ENCODE assay signal across 8 cellular contexts in genomic region chr12:105741786-105742566, GRCh38.
DNase-seq lines count a peak whose midpoint lies in the region; ATAC-seq and TF ChIP-seq lines count a peak whose summit lies in the region.

No MANE protein-coding gene starts in this region.

- H3K27me3 ChIP-seq in parathyroid adenoma (ENCODE audit: control insufficient read depth, insufficient read depth, low read length), result no peaks in the 10 kb centered on the region

- no peak for TF ChIP-seq CTCF in fibroblast of mammary gland (conservative IDR thresholded peaks at IDR 0.05; ENCODE audit: control insufficient read depth, insufficient read depth, low read depth, low read length)
- TF ChIP-seq CTCF in parathyroid adenoma (IDR thresholded peaks at IDR 0.05), result no peak
- TF ChIP-seq CTCF in GM10266 (IDR thresholded peaks at IDR 0.05; ENCODE audit: control insufficient read depth, insufficient read depth, low read depth, missing control alignments), result no peak

- no peak overlapping the region for H3K4me3 ChIP-seq in fibroblast of mammary gland (ENCODE audit: control insufficient read depth, low read depth, low read length)
- no peak overlapping the region for H3K4me3 ChIP-seq in parathyroid adenoma (ENCODE audit: low read depth, low read length)

- H3K36me3 ChIP-seq in parathyroid adenoma (ENCODE audit: control insufficient read depth, insufficient read depth, low read length), result no peaks in the 10 kb centered on the region

- peaks cover 19% of the 10 kb centered on the region for H3K4me1 ChIP-seq in parathyroid adenoma

- no peaks in the 10 kb centered on the region for H3K79me2 ChIP-seq in parathyroid adenoma

- peak overlapping the region; percentile 6 for H3K4me2 ChIP-seq in parathyroid adenoma (ENCODE audit: low read length)

- in situ Hi-C loops in SK-MEL-5 (cut with HindIII; ENCODE audit: low pct_unique_long_range_greater_than_20kb, low sequenced_read_pairs), result no loop called here

- peak overlapping the region; percentile 47 for H2AFZ ChIP-seq in parathyroid adenoma

- DNase-seq in COLO829 (ENCODE audit: low spot score) (peak; percentile 94), SK-MEL-5 (ENCODE audit: low read depth, low spot score) (peak; percentile 13), fibroblast of mammary gland (ENCODE audit: low read depth) (peak; percentile 82), posterior cingulate gyrus (no peak), GM10266 (ENCODE audit: extremely low spot score) (no peak)

- intact Hi-C loops in posterior cingulate gyrus (cut with DNase I), result no loop called here

- H3K9me3 ChIP-seq in parathyroid adenoma (ENCODE audit: control insufficient read depth, low read length), result no peaks in the 10 kb centered on the region

- ATAC-seq in HG02642 (IDR thresholded peaks at IDR 0.05; ENCODE audit: poor library complexity, unreplicated experiment), result no peak
- no peak for ATAC-seq in GM21576 (IDR thresholded peaks at IDR 0.05; ENCODE audit: unreplicated experiment)

- H3K27ac ChIP-seq in parathyroid adenoma, result no peak overlapping the region

- no peak overlapping the region for H3K9ac ChIP-seq in parathyroid adenoma

Comparison
In these comparisons a context has a peak if more than half of its experiments do, and no peak if none do; other contexts are left out.
1. DNase-seq: peak in COLO829 (single experiment), SK-MEL-5 (single experiment) and fibroblast of mammary gland (single experiment); none in posterior cingulate gyrus (0 of 10) and GM10266 (single experiment).